Comparison of ENCODE assay signal across 10 cellular contexts in the genomic region with DNA sequence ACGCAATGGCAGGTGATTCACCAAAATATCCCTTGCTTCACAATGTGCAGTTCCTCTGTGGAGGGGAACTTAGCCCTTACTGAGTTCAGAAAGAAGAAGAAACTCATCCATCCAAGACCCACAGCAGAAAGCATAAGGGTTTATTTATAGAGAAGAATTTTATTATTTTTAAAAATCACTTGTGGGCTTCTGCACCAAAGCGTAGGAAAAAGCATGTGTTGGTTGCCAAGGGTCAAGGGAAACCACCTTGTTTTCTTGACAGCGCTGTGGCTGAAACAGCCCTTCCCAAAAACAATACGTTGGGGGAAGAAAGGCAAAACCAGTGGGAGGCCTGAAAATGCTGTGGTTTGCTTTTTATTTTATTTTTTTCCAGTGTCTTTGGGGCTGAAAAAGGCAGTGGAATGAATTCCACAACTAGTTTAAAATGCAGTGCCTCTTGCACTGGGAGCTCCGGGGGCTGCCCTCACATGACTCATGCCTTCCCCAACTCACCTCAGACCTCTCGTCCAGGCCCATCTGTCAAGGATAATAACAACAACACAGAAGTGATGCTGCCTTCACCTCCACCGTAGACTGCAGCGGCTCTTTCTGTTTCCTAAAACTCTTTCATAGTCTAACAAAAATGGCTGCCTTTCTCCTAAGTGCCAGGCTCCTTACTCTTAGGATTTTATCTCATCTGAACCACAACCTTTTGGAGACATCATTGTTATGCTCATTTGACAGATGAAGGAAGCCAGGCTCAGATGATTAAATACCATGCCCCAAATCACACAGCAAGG.
A peak's percentile ranks its signal among the peaks of the same experiment; 100 is the strongest.
DNase-seq lines count a peak whose midpoint lies in the region; ATAC-seq and TF ChIP-seq lines count a peak whose summit lies in the region.
"Had no signal": no experiment of that assay in that cellular context is flagged by ENCODE, and none has a peak within 500 bp of the region (broad histone marks: within the 10 kb centered on the region; RNA-seq: fewer than 3 reads in every experiment).

No MANE protein-coding gene starts in this region.

- intact Hi-C loops in Right ventricle myocardium inferior (cut with DNase I), result no loop called here

- POLR2A ChIA-PET in HEK293T (lab: Yijun Ruan, JAX), result no interaction called here

- no peaks in the 10 kb centered on the region for H3K27me3 Mint-ChIP-seq in memory B cell

- TF ChIP-seq POLR2A in Peyer's patch (IDR thresholded peaks at IDR 0.05), result no peak
- TF ChIP-seq POLR2A in erythroblast (IDR thresholded peaks at IDR 0.05; ENCODE audit: low read length), result no peak

- peak overlapping the region in 1 of 4 donors; percentile 47 for H3K27ac ChIP-seq in Peyer's patch
- H3K27ac ChIP-seq: VCaP had no signal

- no peaks in the 10 kb centered on the region for H3K9me3 Mint-ChIP-seq in memory B cell

- no peaks in the 10 kb centered on the region for H3K36me3 Mint-ChIP-seq in memory B cell

- H3K9me3 ChIP-seq in Peyer's patch, result no peaks in the 10 kb centered on the region

- peaks cover 0 to 18% (median 4%) of the 10 kb centered on the region in 4 donors for H3K4me1 ChIP-seq in Peyer's patch

- no peaks in the 10 kb centered on the region for H3K36me3 ChIP-seq in Peyer's patch

- H3K27me3 ChIP-seq in Peyer's patch, result no peaks in the 10 kb centered on the region

- peaks cover 45% of the 10 kb centered on the region for H3K4me1 Mint-ChIP-seq in memory B cell

- CTCF ChIA-PET in HEK293T (lab: Yijun Ruan, JAX), result no interaction called here

- no peak for TF ChIP-seq CTCF in Peyer's patch (IDR thresholded peaks at IDR 0.05)

- H3K4me3 ChIP-seq in GM08714 (ENCODE audit: low read length), result peak overlapping the region; percentile 28; the same call in 1 of the 2 replicates
- H3K4me3 ChIP-seq in Peyer's patch, result no peak overlapping the region
- H3K4me3 ChIP-seq: lung had no signal

- H3K4me3 Mint-ChIP-seq in memory B cell, result peak overlapping the region; percentile 30

- ATAC-seq in GM21717 (IDR thresholded peaks at IDR 0.05; ENCODE audit: unreplicated experiment) (peak; percentile 45), memory B cell (ENCODE audit: low read depth) (peak; percentile 70), Right ventricle myocardium inferior (no peak)

- DNase-seq in SK-N-DZ (ENCODE audit: low spot score) (peak; percentile 90), memory B cell (ENCODE audit: low spot score in 2 of 2) (no peak), Peyer's patch (no peak), erythroblast (lab: John Stamatoyannopoulos, UW) (no peak), Right ventricle myocardium inferior (ENCODE audit: missing footprints) (no peak), HEK293T (ENCODE audit: extremely low spot score) (no peak)

- H3K27ac Mint-ChIP-seq in memory B cell, result peak overlapping the region; percentile 52

TF ChIP-seq in HEK293T, 16 proteins besides CTCF, POLR2A, EP300 and RAD21:
- TF ChIP-seq SUZ12 (IDR thresholded peaks at IDR 0.05) (no peak), FOXM1 (IDR thresholded peaks at IDR 0.05; ENCODE audit: borderline replicate concordance) (no peak), FOXA1 (IDR thresholded peaks at IDR 0.05) (no peak), TARDBP (IDR thresholded peaks at IDR 0.05) (no peak), NFRKB (IDR thresholded peaks at IDR 0.05) (no peak), LEF1 (IDR thresholded peaks at IDR 0.05; ENCODE audit: borderline replicate concordance) (no peak), L3MBTL2 (conservative IDR thresholded peaks at IDR 0.05) (no peak), PKNOX1 (IDR thresholded peaks at IDR 0.05) (no peak), ARNT (IDR thresholded peaks at IDR 0.05) (no peak)
